In the genomic region with DNA sequence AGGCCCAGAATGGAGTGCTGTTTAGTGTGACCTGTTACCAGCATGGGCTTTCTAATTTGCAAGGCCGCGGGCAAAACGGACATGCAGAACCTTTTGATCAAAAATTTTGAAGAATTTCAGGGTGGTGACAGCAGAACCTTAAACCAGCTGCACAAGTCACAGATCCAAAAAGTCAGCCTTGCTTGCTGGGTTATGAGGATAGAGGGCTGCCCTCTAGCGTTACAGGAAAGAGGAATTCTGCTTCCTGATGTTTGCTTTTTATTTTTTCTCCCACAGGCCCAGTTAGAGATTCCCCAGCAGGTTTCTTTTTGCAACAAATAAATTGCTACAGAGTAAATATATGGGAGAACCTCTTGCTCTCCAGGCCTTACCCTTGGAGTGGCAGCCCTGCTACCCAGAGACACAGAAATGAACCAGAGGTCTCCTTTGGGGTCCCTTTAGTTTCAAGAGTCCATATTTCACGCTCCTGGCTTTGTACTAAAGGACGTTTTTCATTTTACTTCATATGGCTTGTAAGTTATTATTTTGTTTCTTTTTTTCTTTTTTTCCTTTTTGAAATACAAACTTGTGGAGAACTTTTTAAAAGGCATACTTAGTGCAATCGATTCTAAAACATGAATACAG, we compare ENCODE assay signal across 8 cellular contexts. TPM values are rescaled to one million over a fixed set of nuclear protein-coding genes. Genes with fewer than 3 reads are reported as not detected.
A peak's percentile ranks its signal among the peaks of the same experiment; 100 is the strongest.
DNase-seq lines count a peak whose midpoint lies in the region; ATAC-seq and TF ChIP-seq lines count a peak whose summit lies in the region.

No MANE protein-coding gene starts in this region.

- H3K4me1 Mint-ChIP-seq in H9: peaks cover 33 to 40% of the 10 kb centered on the region in 2 experiments

- peak; percentile 36 for TF ChIP-seq CTCF in AG04450 (IDR thresholded peaks at IDR 0.05; ENCODE audit: low read depth, low read length)
- TF ChIP-seq CTCF in H9 (conservative IDR thresholded peaks at IDR 0.05): peak; percentile 85
- peak; percentile 82 for TF ChIP-seq CTCF in Panc1 (IDR thresholded peaks at IDR 0.05)
- TF ChIP-seq CTCF in left ventricle myocardium inferior (IDR thresholded peaks at IDR 0.05; ENCODE audit: borderline replicate concordance): peak; percentile 55

- H3K9me3 Mint-ChIP-seq in H9: no peaks in the 10 kb centered on the region; a peak in 2 of 5 replicates

- H3K36me3 Mint-ChIP-seq in H9 (ENCODE audit: insufficient read depth in 1 of 3, low read depth in 3 of 3): peaks cover 0 to 5% (median 0%) of the 10 kb centered on the region in 3 experiments; a peak in 2 of 7 replicates

- intact Hi-C loops in Panc1 (cut with micrococcal nuclease; ENCODE audit: unreplicated experiment): loop anchor here (2.0 to 10.0 kb wide), 2 partner anchors 132 to 352 kb away; no protein-coding TSS in a partner anchor
- intact Hi-C loops in left ventricle myocardium inferior (cut with micrococcal nuclease): no loop called here

- WGBS in H9 (ENCODE audit: extremely low coverage, insufficient read length, low lambda C conversion rate): no CpG with 5 or more reads among the region's 7 CpGs

- no peak overlapping the region for H3T11ph ChIP-seq in H9 (ENCODE audit: low read length)

- no peak overlapping the region for H3K4ac ChIP-seq in H9 (ENCODE audit: low read depth, low read length)

- peaks cover 2% of the 10 kb centered on the region; the same call in 1 of the 2 replicates for H3K27me3 Mint-ChIP-seq in H9 (ENCODE audit: low read depth)

- no peak overlapping the region for H4K91ac ChIP-seq in H9 (ENCODE audit: insufficient read length, low read depth, low read length)

- H3K36me3 ChIP-seq in Panc1 (ENCODE audit: control insufficient read depth, insufficient read depth, low read length) (no peaks in the 10 kb centered on the region), left ventricle myocardium inferior (no peaks in the 10 kb centered on the region)

- no peak overlapping the region for H2BK20ac ChIP-seq in H9 (ENCODE audit: low read depth, low read length, poor library complexity, severe bottlenecking)

- H2BK12ac ChIP-seq in H9 (ENCODE audit: insufficient read length, low read depth, low read length): no peak overlapping the region

- no peak overlapping the region for H3K4me3 ChIP-seq in AG04450 (ENCODE audit: low read depth, low read length)
- H3K4me3 ChIP-seq in Panc1 (ENCODE audit: low read depth in 2 of 2, low read length in 2 of 2): no peak overlapping the region
- no peak overlapping the region for H3K4me3 ChIP-seq in left ventricle myocardium inferior

- ATAC-seq in Panc1 (0 out of 2 replicates have a peak, but pooled peaks have one; percentile 47), GM18858 (IDR thresholded peaks at IDR 0.05; ENCODE audit: unreplicated experiment) (no peak), HG03039 (IDR thresholded peaks at IDR 0.05; ENCODE audit: unreplicated experiment) (no peak)

- H3K4me3 Mint-ChIP-seq in H9: no peak overlapping the region; a peak in 1 of 5 replicates

- peaks cover 15% of the 10 kb centered on the region for H3K23me2 ChIP-seq in H9 (ENCODE audit: insufficient read length, low read depth, low read length, poor library complexity, severe bottlenecking)

- H2BK15ac ChIP-seq in H9 (ENCODE audit: low read depth, low read length): no peak overlapping the region

- no peak overlapping the region for H2AK5ac ChIP-seq in H9 (ENCODE audit: insufficient read length, low read length)

- H2BK5ac ChIP-seq in H9 (ENCODE audit: insufficient read length, low read length): no peak overlapping the region

- DNase-seq in AG04450 (ENCODE audit: low read depth, low spot score): no peak
- peak; percentile 68 for DNase-seq in H9
- DNase-seq in Panc1 (ENCODE audit: low read depth, low spot score): no peak
- no peak for DNase-seq in left ventricle myocardium inferior
- DNase-seq in superior temporal gyrus (ENCODE audit: extremely low spot score): peak; percentile 79
- DNase-seq in activated CD4-positive, CD25-positive, alpha-beta regulatory T cell (lab: John Stamatoyannopoulos, UW): no peak

- no peak overlapping the region for H2BK120ac ChIP-seq in H9 (ENCODE audit: low read depth, low read length, poor library complexity, severe bottlenecking)

- no peak overlapping the region for H3K18ac ChIP-seq in H9 (ENCODE audit: insufficient read length, low read depth, low read length)

- H3K9me3 ChIP-seq in AG04450 (ENCODE audit: control insufficient read depth, insufficient read depth, low read length): peaks cover 33% of the 10 kb centered on the region
- no peaks in the 10 kb centered on the region for H3K9me3 ChIP-seq in H9 (ENCODE audit: control insufficient read depth, low read depth, low read length)
- no peaks in the 10 kb centered on the region for H3K9me3 ChIP-seq in Panc1 (ENCODE audit: control insufficient read depth, insufficient read depth, low read depth, low read length)
- no peaks in the 10 kb centered on the region for H3K9me3 ChIP-seq in left ventricle myocardium inferior (replicated peaks)

- H3K4me2 ChIP-seq in H9 (ENCODE audit: insufficient read depth, insufficient read length, low read length): no peak overlapping the region

- BruUV-seq in Panc1 (replicated peaks; lab: Mats Ljungman, UMichigan): no TSS peak

- no peak overlapping the region for H3K9ac ChIP-seq in H9 (ENCODE audit: extremely low read depth, insufficient read length, low read length)

- no peak overlapping the region for H4K5ac ChIP-seq in H9 (ENCODE audit: insufficient read length, low read depth, low read length)

- no peak overlapping the region for H4K8ac ChIP-seq in H9 (replicated peaks; ENCODE audit: insufficient read length, low read depth, low read length)

- no peak overlapping the region for H3K23ac ChIP-seq in H9 (ENCODE audit: insufficient read length, low read depth, low read length)

- no peaks in the 10 kb centered on the region for H3K79me1 ChIP-seq in H9 (ENCODE audit: insufficient read depth, low read depth, low read length, poor library complexity, severe bottlenecking)

- H3K27ac Mint-ChIP-seq in H9: peak overlapping the region in 2 of 3 experiments; percentile 45 to 91; a peak in 6 of 7 replicates

- in situ Hi-C loops in Panc1 (cut with HindIII; ENCODE audit: low pct_unique_long_range_greater_than_20kb, low sequenced_read_pairs): no loop called here

- POLR2A ChIA-PET in AG04450 (lab: Yijun Ruan, JAX) (no interaction called here), Panc1 (lab: Charles Lee) (no interaction called here)

- H3K14ac ChIP-seq in H9 (ENCODE audit: insufficient read depth, low read length): no peak overlapping the region

- no peaks in the 10 kb centered on the region for H4K20me1 ChIP-seq in H9 (ENCODE audit: control insufficient read depth, insufficient read depth, insufficient read length)

- H3K4me1 ChIP-seq in H9 (ENCODE audit: insufficient read depth, low read length) (peaks cover 15% of the 10 kb centered on the region; the same call in 1 of the 2 replicates), Panc1 (ENCODE audit: control insufficient read depth, insufficient read depth, low read length) (peaks cover 4% of the 10 kb centered on the region; the same call in 1 of the 2 replicates), left ventricle myocardium inferior (peaks cover 19% of the 10 kb centered on the region)

- CTCF ChIA-PET in AG04450 (lab: Charles Lee) (no interaction called here), Panc1 (lab: Charles Lee) (no interaction called here)

- H3K27ac ChIP-seq in AG04450 (ENCODE audit: low read depth, low read length): no peak overlapping the region
- no peak overlapping the region for H3K27ac ChIP-seq in H9 (ENCODE audit: insufficient read length, low read depth, low read length)
- no peak overlapping the region for H3K27ac ChIP-seq in Panc1 (ENCODE audit: low read length)
- no peak overlapping the region for H3K27ac ChIP-seq in left ventricle myocardium inferior (replicated peaks)

- no peak overlapping the region for H3K56ac ChIP-seq in H9 (ENCODE audit: insufficient read length, low read depth, low read length)

- H3K27me3 ChIP-seq in AG04450 (ENCODE audit: control insufficient read depth, insufficient read depth, low read length) (no peaks in the 10 kb centered on the region), H9 (ENCODE audit: insufficient read depth, low read length) (no peaks in the 10 kb centered on the region), Panc1 (ENCODE audit: control insufficient read depth, insufficient read depth, low read length) (peaks cover 10% of the 10 kb centered on the region), left ventricle myocardium inferior (ENCODE audit: low read depth) (peaks cover 49% of the 10 kb centered on the region)

- H2AFZ ChIP-seq in H9 (ENCODE audit: low read length): no peak overlapping the region

- peaks cover 3% of the 10 kb centered on the region; the same call in 1 of the 2 replicates for H3K79me2 ChIP-seq in H9 (ENCODE audit: insufficient read depth, low read length)

RNA-seq across cellular contexts. Expression of a gene that starts 3.4 kb away (rescaled TPM):
- polyA plus RNA-seq in AG04450 (2011; rRNA removed): not detected in 2 replicates
- polyA minus RNA-seq in AG04450 (2011; rRNA and poly(A)+ RNA removed): not detected in 2 replicates
- total RNA-seq in H9 (2021): 30.9 and 31.3 TPM in 2 replicates
- total RNA-seq in Panc1 (2021; ENCODE audit: unreplicated experiment): 0.13 TPM
- 0.04 TPM for polyA plus RNA-seq in Panc1 (2012; ENCODE audit: insufficient read length)
- 0.30 TPM for total RNA-seq in left ventricle myocardium inferior

Comparison
In these comparisons a context has a peak if more than half of its experiments do, and no peak if none do; other contexts are left out.
1. DNase-seq: peak in H9 (single experiment) and superior temporal gyrus (single experiment); none in AG04450 (single experiment), Panc1 (single experiment), left ventricle myocardium inferior (single experiment) and activated CD4-positive, CD25-positive, alpha-beta regulatory T cell (0 of 4).
2. RNA of a gene that starts 3.4 kb away (total RNA-seq): 30.9 to 31.3 TPM in H9; 0.30 TPM in left ventricle myocardium inferior (single experiment) and 0.13 TPM in Panc1 (single experiment); every median in the first group is over 10 times any median in the second.
3. Peak in every context shown above with its lines, with median percentiles within 50 percentile points of each other: CTCF ChIP-seq.